ENCODE assay signal across 8 cellular contexts in genomic region chr5:150436141-150436680, GRCh38. TPM values are rescaled to one million over a fixed set of nuclear protein-coding genes. Genes with fewer than 3 reads are reported as not detected.
DNase-seq lines count a peak whose midpoint lies in the region; ATAC-seq and TF ChIP-seq lines count a peak whose summit lies in the region.

No MANE protein-coding gene starts in this region.

- no peaks in the 10 kb centered on the region for H3K36me3 ChIP-seq in OCI-LY1 (ENCODE audit: insufficient read depth, low read length)
- no peaks in the 10 kb centered on the region for H3K36me3 ChIP-seq in naive thymus-derived CD4-positive, alpha-beta T cell (ENCODE audit: control insufficient read depth in 2 of 3, insufficient read depth in 3 of 3, low read length in 3 of 3)

- peaks cover 6 to 11% (median 7%) of the 10 kb centered on the region in 7 donors for H3K4me1 Mint-ChIP-seq in naive thymus-derived CD4-positive, alpha-beta T cell

- DNase-seq in DMS114 treated with DMSO at 0.1 percent for 48 hours (lab: John Stamatoyannopoulos, UW; ENCODE audit: unreplicated experiment) (peak; percentile 90), HuH-7.5 (ENCODE audit: low spot score) (peak; percentile 76), epithelial cell of prostate (ENCODE audit: low read depth, low spot score) (peak; percentile 49)
- peak; percentile 79 for DNase-seq in activated CD8-positive, alpha-beta memory T cell treated with anti-CD3 and anti-CD28 coated beads, Interleukin-2, amount 50 U/mL, for 1 hour (ENCODE audit: extremely low read depth)
- DNase-seq in naive thymus-derived CD4-positive, alpha-beta T cell, result peak; percentile 74 to 89 (median 86)
- peak; percentile 63 to 86 for DNase-seq in stimulated activated CD8-positive, alpha-beta memory T cell treated with anti-CD3 and anti-CD28 coated beads, Interleukin-7, amount 100 ng/mL, for 48 hours (ENCODE audit: extremely low read depth in 1 of 2, low read depth in 1 of 2)

- H3F3A ChIP-seq in OCI-LY1 (ENCODE audit: insufficient read depth, low read length), result no peaks in the 10 kb centered on the region

- CTCF ChIA-PET in naive thymus-derived CD4-positive, alpha-beta T cell (lab: Charles Lee), result interaction anchor here (0.6 to 2.8 kb wide), 9 partner anchors 9 to 277 kb away, joined by 3 to 17 read pairs (median 5); partner anchors contain the start of genes CD74 and RPS14

- peak overlapping the region in 6 of 10 donors; percentile 29 to 61 (median 56) for H3K4me3 Mint-ChIP-seq in naive thymus-derived CD4-positive, alpha-beta T cell

- ATAC-seq in GM21528 (IDR thresholded peaks at IDR 0.05; ENCODE audit: low FRiP score, unreplicated experiment), result peak; percentile 86
- ATAC-seq in naive thymus-derived CD4-positive, alpha-beta T cell, result peak; percentile 99

- H3K4me2 ChIP-seq in OCI-LY1 (ENCODE audit: low read length), result no peak overlapping the region

- H3K9me3 Mint-ChIP-seq in naive thymus-derived CD4-positive, alpha-beta T cell, result no peaks in the 10 kb centered on the region

- H3K36me3 Mint-ChIP-seq in naive thymus-derived CD4-positive, alpha-beta T cell, result peaks cover 0 to 3% (median 0%) of the 10 kb centered on the region in 5 donors

- H3K79me2 ChIP-seq in OCI-LY1 (ENCODE audit: insufficient read depth, low read length), result no peaks in the 10 kb centered on the region

- H4K20me1 ChIP-seq in OCI-LY1 (ENCODE audit: insufficient read depth, low read length), result no peaks in the 10 kb centered on the region

- peak; percentile 89 for TF ChIP-seq CTCF in OCI-LY1 (IDR thresholded peaks at IDR 0.05; ENCODE audit: low read length)

- H3K4me1 ChIP-seq in OCI-LY1 (ENCODE audit: insufficient read depth, low read length, severe bottlenecking), result no peaks in the 10 kb centered on the region
- peaks cover 0 to 7% of the 10 kb centered on the region in 2 donors for H3K4me1 ChIP-seq in naive thymus-derived CD4-positive, alpha-beta T cell (ENCODE audit: control insufficient read depth in 2 of 2, insufficient read depth in 2 of 2, low read length in 2 of 2)

- no peak overlapping the region for H3K4me3 ChIP-seq in OCI-LY1 (ENCODE audit: low read depth, low read length, poor library complexity, severe bottlenecking)
- H3K4me3 ChIP-seq in naive thymus-derived CD4-positive, alpha-beta T cell (ENCODE audit: low read length), result no peak overlapping the region

- no peak overlapping the region for H3K27ac ChIP-seq in OCI-LY1 (ENCODE audit: low read depth, low read length, poor library complexity, severe bottlenecking)
- H3K27ac ChIP-seq in epithelial cell of prostate, result no peak overlapping the region
- H3K27ac ChIP-seq in naive thymus-derived CD4-positive, alpha-beta T cell (ENCODE audit: low read depth, low read length), result peak overlapping the region; percentile 12

- H2AFZ ChIP-seq in OCI-LY1 (ENCODE audit: low read length), result no peak overlapping the region

- no peaks in the 10 kb centered on the region for H3K9me2 ChIP-seq in OCI-LY1 (ENCODE audit: low read depth, low read length)

- H3K27me3 Mint-ChIP-seq in naive thymus-derived CD4-positive, alpha-beta T cell, result no peaks in the 10 kb centered on the region

- POLR2A ChIA-PET in naive thymus-derived CD4-positive, alpha-beta T cell (lab: Charles Lee), result interaction anchor here (1.0 to 2.5 kb wide), 3 partner anchors 9 to 24 kb away, joined by 3 to 13 read pairs (median 7); partner anchors contain the start of genes CD74 and RPS14

- H3K27ac Mint-ChIP-seq in naive thymus-derived CD4-positive, alpha-beta T cell, result peak overlapping the region; percentile 53 to 94 (median 72)

- H3K9ac ChIP-seq in OCI-LY1 (ENCODE audit: low read length), result no peak overlapping the region

- H3K9me3 ChIP-seq in OCI-LY1 (ENCODE audit: low read length), result no peaks in the 10 kb centered on the region
- no peaks in the 10 kb centered on the region for H3K9me3 ChIP-seq in naive thymus-derived CD4-positive, alpha-beta T cell (ENCODE audit: control insufficient read depth in 2 of 3, low read length in 3 of 3)

- intact Hi-C loops in naive thymus-derived CD4-positive, alpha-beta T cell (cut with micrococcal nuclease), result loop anchor here (1.0 to 10.0 kb wide), 12 partner anchors 13 to 435 kb away; partner anchors contain the start of genes CD74 (in 2 of the 2), RPS14 (in 2 of the 2) and TCOF1 (in 1 of the 2)

- H3K27me3 ChIP-seq in OCI-LY1 (ENCODE audit: insufficient read depth, low read length), result no peaks in the 10 kb centered on the region
- H3K27me3 ChIP-seq in naive thymus-derived CD4-positive, alpha-beta T cell (ENCODE audit: control insufficient read depth in 2 of 2, insufficient read depth in 2 of 2, low read length in 2 of 2), result no peaks in the 10 kb centered on the region

RNA-seq across cellular contexts. Expression of gene RPS14, which starts 13.3 kb away (rescaled TPM):
- total RNA-seq in naive thymus-derived CD4-positive, alpha-beta T cell, result 1,000 to 10,000 TPM; 2,331 to 7,378 (median 6,414) TPM
- polyA plus RNA-seq in naive thymus-derived CD4-positive, alpha-beta T cell, result over 10,000 TPM in 1 of 2 donors, 1,000 to 10,000 TPM in 1; 8,640 to 11,248 TPM

RNA-seq across cellular contexts. Expression of gene CD74, which starts 23.5 kb away (rescaled TPM):
- total RNA-seq in naive thymus-derived CD4-positive, alpha-beta T cell, result 1,000 to 10,000 TPM in 1 of 5 experiments, 100 to 1,000 TPM in 4; 153 to 1,948 (median 540) TPM
- polyA plus RNA-seq in naive thymus-derived CD4-positive, alpha-beta T cell, result 100 to 1,000 TPM; 295 to 413 TPM
